10 cellular contexts compared by ENCODE assay signal in genomic region chr18:63199743-63200241, GRCh38.
A peak's percentile ranks its signal among the peaks of the same experiment; 100 is the strongest.
DNase-seq lines count a peak whose midpoint lies in the region; ATAC-seq lines count a peak whose summit lies in the region.
"Had no signal": no experiment of that assay in that cellular context is flagged by ENCODE, and none has a peak within 500 bp of the region (broad histone marks: within the 10 kb centered on the region; RNA-seq: fewer than 3 reads in every experiment).

No MANE protein-coding gene starts in this region.

- peak; percentile 71 for DNase-seq in activated effector memory CD4-positive, alpha-beta T cell treated with anti-CD3 and anti-CD28 coated beads, Interleukin-2, amount 50 U/mL, for 16 hours
- no peak for DNase-seq in activated effector memory CD4-positive, alpha-beta T cell treated with Interleukin-2 at 50 U/mL for 16 hours
- peak; percentile 28 for DNase-seq in NCI-H69 (lab: John Stamatoyannopoulos, UW)
- peak; percentile 15 for DNase-seq in amniotic epithelial cell (ENCODE audit: low read depth)
- DNase-seq in stimulated activated naive CD4-positive, alpha-beta T cell (lab: John Stamatoyannopoulos, UW): peak in 5 of 6 experiments; percentile 18 to 78 (median 72)
- no peak for DNase-seq in EL
- DNase-seq: MG63, SHP77 treated with DMSO at 0.1 percent for 48 hours had no signal

- no peak for ATAC-seq in HG02938 (IDR thresholded peaks at IDR 0.05; ENCODE audit: unreplicated experiment)
- no peak for ATAC-seq in GM21381 (IDR thresholded peaks at IDR 0.05; ENCODE audit: unreplicated experiment)

Comparison
In these comparisons a context has a peak if more than half of its experiments do, and no peak if none do; other contexts are left out.
1. DNase-seq: peak in activated effector memory CD4-positive, alpha-beta T cell treated with anti-CD3 and anti-CD28 coated beads, Interleukin-2, amount 50 U/mL, for 16 hours (single experiment), NCI-H69 (single experiment), amniotic epithelial cell (single experiment) and stimulated activated naive CD4-positive, alpha-beta T cell (5 of 6); none in activated effector memory CD4-positive, alpha-beta T cell treated with Interleukin-2 at 50 U/mL for 16 hours (single experiment) and EL (single experiment).